ENCODE assay signal across 1 cellular context in genomic region chr12:121858318-121858661, GRCh38.
TF ChIP-seq lines count a peak whose summit lies in the region.

No MANE protein-coding gene starts in this region.

TF ChIP-seq in HepG2, 621 proteins besides CTCF, POLR2A, EP300 and RAD21 (continued from another document and continues in another):
- TF ChIP-seq ZFP91 (CRISPR knock-in tag; IDR thresholded peaks at IDR 0.05; ENCODE audit: borderline replicate concordance) = no peak; the same call in 1 of the 2 replicates
- TF ChIP-seq BATF2 (CRISPR knock-in tag; IDR thresholded peaks at IDR 0.05) = no peak
- TF ChIP-seq DBP (CRISPR knock-in tag; IDR thresholded peaks at IDR 0.05; ENCODE audit: not compliant biosample characterization) = peak; percentile 83
- 0 out of 2 replicates have a peak, but pooled peaks have one; percentile 10 for TF ChIP-seq ZNF121 (CRISPR knock-in tag; IDR thresholded peaks at IDR 0.05)
- TF ChIP-seq NFE2 (CRISPR knock-in tag; IDR thresholded peaks at IDR 0.05) = no peak
- no peak for TF ChIP-seq ZSCAN20 (CRISPR knock-in tag; IDR thresholded peaks at IDR 0.05; ENCODE audit: borderline replicate concordance)
- no peak for TF ChIP-seq CAMTA2 (CRISPR knock-in tag; IDR thresholded peaks at IDR 0.05; ENCODE audit: borderline replicate concordance)
- TF ChIP-seq ZFP90 (CRISPR knock-in tag; IDR thresholded peaks at IDR 0.05; ENCODE audit: borderline replicate concordance) = 0 out of 2 replicates have a peak, but pooled peaks have one; percentile 64
- no peak for TF ChIP-seq ZNF382 (CRISPR knock-in tag; IDR thresholded peaks at IDR 0.05; ENCODE audit: borderline replicate concordance)
- TF ChIP-seq ARID2 (CRISPR knock-in tag; IDR thresholded peaks at IDR 0.05; ENCODE audit: borderline replicate concordance) = no peak
- TF ChIP-seq SIN3B (IDR thresholded peaks at IDR 0.05; ENCODE audit: low read length) = no peak
- TF ChIP-seq USF2 (IDR thresholded peaks at IDR 0.05; ENCODE audit: low read depth, low read length) = no peak
- TF ChIP-seq USF2 (CRISPR knock-in tag; IDR thresholded peaks at IDR 0.05; ENCODE audit: borderline replicate concordance) = no peak
- TF ChIP-seq TIGD3 (CRISPR knock-in tag; IDR thresholded peaks at IDR 0.05; ENCODE audit: borderline replicate concordance) = no peak
- 0 out of 2 replicates have a peak, but pooled peaks have one; percentile 77 for TF ChIP-seq ETS1 (CRISPR knock-in tag; IDR thresholded peaks at IDR 0.05)
- no peak; the same call in 1 of the 2 replicates for TF ChIP-seq SALL2 (CRISPR knock-in tag; IDR thresholded peaks at IDR 0.05)
- no peak for TF ChIP-seq MAFF (IDR thresholded peaks at IDR 0.05; ENCODE audit: low read depth, low read length)
- no peak for TF ChIP-seq ZNF530 (CRISPR knock-in tag; IDR thresholded peaks at IDR 0.05; ENCODE audit: low read depth)
- no peak for TF ChIP-seq ZNF704 (CRISPR knock-in tag; IDR thresholded peaks at IDR 0.05; ENCODE audit: borderline replicate concordance)
- TF ChIP-seq ZNF552 (CRISPR knock-in tag; IDR thresholded peaks at IDR 0.05; ENCODE audit: borderline replicate concordance) = no peak
- TF ChIP-seq ZNF430 (CRISPR knock-in tag; IDR thresholded peaks at IDR 0.05) = 0 out of 2 replicates have a peak, but pooled peaks have one; percentile 3
- TF ChIP-seq ZNF557 (CRISPR knock-in tag; IDR thresholded peaks at IDR 0.05) = no peak
- TF ChIP-seq THAP7 (CRISPR knock-in tag; IDR thresholded peaks at IDR 0.05) = no peak
- TF ChIP-seq ZNF407 (CRISPR knock-in tag; IDR thresholded peaks at IDR 0.05; ENCODE audit: not compliant biosample characterization) = no peak
- TF ChIP-seq ISL2 (CRISPR knock-in tag; IDR thresholded peaks at IDR 0.05) = no peak
- TF ChIP-seq SNAPC4 (CRISPR knock-in tag; IDR thresholded peaks at IDR 0.05) = peak; percentile 6; the same call in 1 of the 2 replicates
- TF ChIP-seq TAF1 (CRISPR knock-in tag; IDR thresholded peaks at IDR 0.05) = no peak
- no peak for TF ChIP-seq MAZ (IDR thresholded peaks at IDR 0.05; ENCODE audit: borderline replicate concordance, low read depth, low read length)
- TF ChIP-seq MAZ (CRISPR knock-in tag; IDR thresholded peaks at IDR 0.05; ENCODE audit: low read depth) = 0 out of 2 replicates have a peak, but pooled peaks have one; percentile 3
